In genomic region chr6:170292778-170293164, GRCh38 we compare ENCODE assay signal across 10 cellular contexts. TPM values are rescaled to one million over a fixed set of nuclear protein-coding genes. Genes with fewer than 3 reads are reported as not detected.
DNase-seq lines count a peak whose midpoint lies in the region; ATAC-seq, FAIRE-seq and TF ChIP-seq lines count a peak whose summit lies in the region.
"Had no signal": no experiment of that assay in that cellular context is flagged by ENCODE, and none has a peak within 500 bp of the region (broad histone marks: within the 10 kb centered on the region; RNA-seq: fewer than 3 reads in every experiment).

No MANE protein-coding gene starts in this region.

- no TSS peak for BruUV-seq in GM12878 (replicated peaks; lab: Mats Ljungman, UMichigan)

- RAD21 ChIA-PET in GM12878 (lab: Charles Lee; ENCODE audit: unreplicated experiment), result interaction anchor here (1.0 to 2.1 kb wide), 5 partner anchors 16 to 461 kb away, joined by 3 to 11 read pairs (median 4); no protein-coding TSS in a partner anchor

- H3K27ac ChIP-seq in CD8-positive, alpha-beta memory T cell (ENCODE audit: low read depth, low read length), result no peak overlapping the region
- H3K27ac ChIP-seq in GM12878 (ENCODE audit: control insufficient read depth, insufficient read depth), result no peak overlapping the region
- H3K27ac ChIP-seq in naive thymus-derived CD4-positive, alpha-beta T cell (ENCODE audit: low read depth, low read length), result no peak overlapping the region

- no peak for TF ChIP-seq POLR2A in GM12878 (IDR thresholded peaks at IDR 0.05; ENCODE audit: low read depth, low read length)

- H3K27ac Mint-ChIP-seq in CD8-positive, alpha-beta memory T cell, result peak overlapping the region in 1 of 8 donors; percentile 26
- H3K27ac Mint-ChIP-seq in naive thymus-derived CD4-positive, alpha-beta T cell, result peak overlapping the region in 1 of 9 donors; percentile 82

- 0% methylated on average over 4 of the region's 4 CpGs for WGBS in GM12878 (ENCODE audit: insufficient coverage, insufficient replicate concordance, low lambda C conversion rate, missing lambda C conversion rate)

- intact Hi-C loops in GM12878 (cut with micrococcal nuclease; ENCODE audit: unreplicated experiment), result loop anchor here (10.0 kb wide), 1 partner anchor 458 kb away; no protein-coding TSS in a partner anchor
- intact Hi-C loops in naive thymus-derived CD4-positive, alpha-beta T cell (cut with micrococcal nuclease), result loop anchor here (1.0 to 10.0 kb wide), 17 partner anchors 14 to 1397 kb away; partner anchors contain the start of genes C6orf120 (in 1 of the 2), FAM120B (in 1 of the 2), PSMB1 (in 1 of the 2) and TBP (in 1 of the 2)

- no peaks in the 10 kb centered on the region for H3K9me3 ChIP-seq in CD8-positive, alpha-beta memory T cell (ENCODE audit: low read length)
- H3K9me3 ChIP-seq in GM12878 (replicated peaks; ENCODE audit: control insufficient read depth, insufficient read depth, low read length), result no peaks in the 10 kb centered on the region
- H3K9me3 ChIP-seq in naive thymus-derived CD4-positive, alpha-beta T cell (ENCODE audit: control insufficient read depth in 2 of 3, low read length in 3 of 3), result no peaks in the 10 kb centered on the region

- H3K4me3 ChIP-seq in CD8-positive, alpha-beta memory T cell (ENCODE audit: low read length), result no peak overlapping the region
- H3K4me3 ChIP-seq in GM12878, result no peak overlapping the region
- peak overlapping the region; percentile 56 for H3K4me3 ChIP-seq in naive thymus-derived CD4-positive, alpha-beta T cell (ENCODE audit: low read length)
- H3K4me3 ChIP-seq: lung had no signal

- ATAC-seq in GM12878 (no peak), GM21737 (IDR thresholded peaks at IDR 0.05; ENCODE audit: unreplicated experiment) (no peak), HG02840 (IDR thresholded peaks at IDR 0.05; ENCODE audit: low FRiP score, unreplicated experiment) (no peak)
- ATAC-seq in naive thymus-derived CD4-positive, alpha-beta T cell, result no peak

- peak overlapping the region in 6 of 7 donors; percentile 39 to 91 (median 85) for H3K4me3 Mint-ChIP-seq in CD8-positive, alpha-beta memory T cell
- H3K4me3 Mint-ChIP-seq in naive thymus-derived CD4-positive, alpha-beta T cell, result peak overlapping the region in 9 of 10 donors; percentile 13 to 97 (median 92)

- H3K36me3 Mint-ChIP-seq in CD8-positive, alpha-beta memory T cell, result peaks cover 0 to 8% (median 1%) of the 10 kb centered on the region in 3 donors
- peaks cover 0 to 4% (median 0%) of the 10 kb centered on the region in 5 donors for H3K36me3 Mint-ChIP-seq in naive thymus-derived CD4-positive, alpha-beta T cell

- peaks cover 44 to 58% (median 46%) of the 10 kb centered on the region in 3 donors for H3K4me1 Mint-ChIP-seq in CD8-positive, alpha-beta memory T cell
- H3K4me1 Mint-ChIP-seq in naive thymus-derived CD4-positive, alpha-beta T cell, result peaks cover 20 to 55% (median 46%) of the 10 kb centered on the region in 7 donors

- H3K79me2 ChIP-seq in GM12878 (ENCODE audit: control insufficient read depth, insufficient read depth, low read length), result no peaks in the 10 kb centered on the region

- CTCF ChIA-PET in CD8-positive, alpha-beta memory T cell (lab: Charles Lee), result interaction anchor here (0.7 to 2.6 kb wide), 8 partner anchors 9 to 503 kb away, joined by 3 to 9 read pairs (median 4); no protein-coding TSS in a partner anchor
- CTCF ChIA-PET in GM12878 (lab: Yijun Ruan, JAX), result interaction anchor here (1.1 to 1.5 kb wide), 4 partner anchors 20 to 236 kb away, joined by 3 read pairs; no protein-coding TSS in a partner anchor
- CTCF ChIA-PET in naive thymus-derived CD4-positive, alpha-beta T cell (lab: Charles Lee), result interaction anchor here (0.9 to 3.6 kb wide), 8 partner anchors 12 to 502 kb away, joined by 3 to 29 read pairs (median 5); partner anchors contain the start of gene FAM120B

- peaks cover 56% of the 10 kb centered on the region for H3K27me3 ChIP-seq in CD8-positive, alpha-beta memory T cell (ENCODE audit: insufficient read depth, low read length, poor library complexity, severe bottlenecking)
- peaks cover 13 to 46% of the 10 kb centered on the region in 2 experiments for H3K27me3 ChIP-seq in GM12878 (replicated peaks in 1 of 2; ENCODE audit: control insufficient read depth in 2 of 2, insufficient read depth in 2 of 2, low read length in 1 of 2)
- H3K27me3 ChIP-seq in naive thymus-derived CD4-positive, alpha-beta T cell (ENCODE audit: control insufficient read depth in 2 of 2, insufficient read depth in 2 of 2, low read length in 2 of 2), result peaks cover 7 to 9% of the 10 kb centered on the region in 2 donors

- no peaks in the 10 kb centered on the region for H3K36me3 ChIP-seq in CD8-positive, alpha-beta memory T cell (ENCODE audit: insufficient read depth, low read length)
- H3K36me3 ChIP-seq in GM12878 (ENCODE audit: control insufficient read depth in 2 of 2, insufficient read depth in 2 of 2, low read length in 1 of 2), result no peaks in the 10 kb centered on the region
- peaks cover 0 to 3% (median 0%) of the 10 kb centered on the region in 3 experiments for H3K36me3 ChIP-seq in naive thymus-derived CD4-positive, alpha-beta T cell (ENCODE audit: control insufficient read depth in 2 of 3, insufficient read depth in 3 of 3, low read length in 3 of 3)

- peak; percentile 47 for TF ChIP-seq RAD21 in GM12878 (IDR thresholded peaks at IDR 0.05; ENCODE audit: insufficient read depth, low read depth, low read length)

- H3K4me1 ChIP-seq in CD8-positive, alpha-beta memory T cell (ENCODE audit: insufficient read depth, low read length), result peaks cover 46% of the 10 kb centered on the region
- peaks cover 27% of the 10 kb centered on the region for H3K4me1 ChIP-seq in GM12878 (ENCODE audit: control insufficient read depth, insufficient read depth, low read length)
- peaks cover 24 to 49% of the 10 kb centered on the region in 2 donors for H3K4me1 ChIP-seq in naive thymus-derived CD4-positive, alpha-beta T cell (ENCODE audit: control insufficient read depth in 2 of 2, insufficient read depth in 2 of 2, low read length in 2 of 2)

- H2AFZ ChIP-seq in GM12878 (ENCODE audit: control insufficient read depth, low read depth, low read length), result no peak overlapping the region

- H4K20me1 ChIP-seq in GM12878 (ENCODE audit: control insufficient read depth, insufficient read depth), result no peaks in the 10 kb centered on the region

- in situ Hi-C loops in KBM-7 (cut with MboI; ENCODE audit: low pct_unique_long_range_greater_than_20kb, low sequenced_read_pairs), result loop anchor here (10.0 kb wide), 1 partner anchor 128 kb away; no protein-coding TSS in a partner anchor
- in situ Hi-C loops in GM12878 (cut with MboI), result no loop called here

- TF ChIP-seq EP300 in GM12878 (IDR thresholded peaks at IDR 0.05; ENCODE audit: borderline replicate concordance in 1 of 2, control insufficient read depth in 1 of 2, low read depth in 2 of 2, low read length in 2 of 2), result no peak

- POLR2A ChIA-PET in CD8-positive, alpha-beta memory T cell (lab: Charles Lee), result interaction anchor here (1.1 kb wide), 1 partner anchor 203 kb away, joined by 5 read pairs; no protein-coding TSS in a partner anchor
- POLR2A ChIA-PET in GM12878 (lab: Charles Lee), result interaction anchor here (1.0 kb wide), 1 partner anchor 13 kb away, joined by 5 read pairs; no protein-coding TSS in a partner anchor
- POLR2A ChIA-PET in naive thymus-derived CD4-positive, alpha-beta T cell (lab: Charles Lee), result interaction anchor here (0.6 to 5.3 kb wide), 8 partner anchors 14 to 461 kb away, joined by 3 to 35 read pairs (median 4); partner anchors contain the start of gene FAM120B

- no peak overlapping the region for H3K9ac ChIP-seq in GM12878 (ENCODE audit: control insufficient read depth, insufficient read depth, low read length)

- H3K9me3 Mint-ChIP-seq in CD8-positive, alpha-beta memory T cell, result no peaks in the 10 kb centered on the region
- peaks cover 0 to 2% (median 0%) of the 10 kb centered on the region in 11 donors for H3K9me3 Mint-ChIP-seq in naive thymus-derived CD4-positive, alpha-beta T cell

- H3K27me3 Mint-ChIP-seq in CD8-positive, alpha-beta memory T cell, result peaks cover 48 to 49% of the 10 kb centered on the region in 2 donors
- H3K27me3 Mint-ChIP-seq in naive thymus-derived CD4-positive, alpha-beta T cell, result peaks cover 6 to 74% (median 40%) of the 10 kb centered on the region in 5 donors

- no peak for DNase-seq in CD8-positive, alpha-beta memory T cell
- DNase-seq in KBM-7 (peak; percentile 44), GM12878 (ENCODE audit: low read depth, low spot score) (no peak), GF-D8 (lab: John Stamatoyannopoulos, UW) (no peak), SIG-M5 (lab: John Stamatoyannopoulos, UW) (no peak)
- DNase-seq in naive thymus-derived CD4-positive, alpha-beta T cell, result peak in 1 of 9 donors; percentile 6
- DNase-seq: activated CD4-positive, alpha-beta T cell treated with anti-CD3 and anti-CD28 coated beads for 4 hours had no signal

- SMC1A ChIA-PET in GM12878 (lab: Charles Lee; ENCODE audit: uncharacterized antibody, unreplicated experiment), result interaction anchor here (0.7 to 2.1 kb wide), 6 partner anchors 13 to 534 kb away, joined by 3 to 7 read pairs (median 5); no protein-coding TSS in a partner anchor

- FAIRE-seq in GM12878 (lab: Jason Lieb, UNC), result no peak

- TF ChIP-seq CTCF in GM12878 (IDR thresholded peaks at IDR 0.05 in 2 of 3, conservative IDR thresholded peaks at IDR 0.05 in 1 of 3; ENCODE audit: control insufficient read depth in 2 of 3, extremely low read depth in 1 of 3, insufficient read depth in 1 of 3, low read depth in 3 of 3, low read length in 3 of 3), result peak in 1 of 3 experiments; percentile 31; a peak in 1 of 6 replicates

- H3K4me2 ChIP-seq in GM12878 (ENCODE audit: control insufficient read depth, insufficient read depth), result no peak overlapping the region

RNA-seq across cellular contexts. Expression of gene DLL1, which starts 1.9 kb away (rescaled TPM):
- under 1 TPM; 0.79 to 0.86 TPM for total RNA-seq in CD8-positive, alpha-beta memory T cell
- 0.49 TPM for polyA plus RNA-seq in CD8-positive, alpha-beta memory T cell
- 3.6 and 4.7 TPM in 2 replicates for total RNA-seq in GM12878 (2013; cell fraction: nucleolus; rRNA removed)
- total RNA-seq in GM12878 (2014; rRNA removed) (0.16 and 0.23 TPM in 2 replicates), GM12878 (2014; rRNA removed; fragmentation: Illumina TruSeq; extraction: Trizol) (0.04 and 0.05 TPM in 2 replicates), GM12878 (2021) (0.54 and 0.88 TPM in 2 replicates)
- polyA plus RNA-seq in GM12878 (2011; ENCODE audit: low read depth), result 0.09 TPM
- polyA plus RNA-seq in GM12878 (2011; rRNA removed) (0.80 and 0.84 TPM in 2 replicates), GM12878 (2014; fragmentation: Illumina TruSeq; extraction: Trizol) (0.07 TPM in 1 of 2 replicates, not detected in the other), GM12878 (2014; fragmentation: Nextera tagmentation; extraction: Ambion mirVana) (under 1 TPM; 0.02 to 0.04 TPM), GM12878 (2014; rRNA removed) (0.32 and 1.7 TPM in 2 replicates), GM12878 (2016; fragmentation: Nextera tagmentation; extraction: Ambion mirVana) (under 1 TPM; 0.16 to 0.39 TPM)
- 0.94 and 1.5 TPM in 2 replicates for polyA plus RNA-seq in GM12878 (2011; cell fraction: cytosol; rRNA removed)
- polyA plus RNA-seq in GM12878 (2011; cell fraction: nucleus; rRNA removed), result 6.7 and 7.7 TPM in 2 replicates
- 0.35 and 1.0 TPM in 2 replicates for polyA plus RNA-seq in GM12878 (2012)
- 0.37 and 0.82 TPM in 2 replicates for polyA minus RNA-seq in GM12878 (2011; rRNA and poly(A)+ RNA removed)
- 0.62 and 0.67 TPM in 2 replicates for polyA minus RNA-seq in GM12878 (2011; cell fraction: cytosol; rRNA and poly(A)+ RNA removed)
- polyA minus RNA-seq in GM12878 (2011; cell fraction: nucleus; rRNA and poly(A)+ RNA removed), result 1.2 and 1.5 TPM in 2 replicates
- total RNA-seq in naive thymus-derived CD4-positive, alpha-beta T cell, result 10 to 100 TPM in 1 of 5 experiments, 1 to 10 TPM in 3, under 1 TPM in 1; 0.19 to 12.9 (median 4.5) TPM
- under 1 TPM; 0.54 to 0.60 TPM for polyA plus RNA-seq in naive thymus-derived CD4-positive, alpha-beta T cell

RNA-seq across cellular contexts. Expression of gene FAM120B, which starts 13.8 kb away (rescaled TPM):
- total RNA-seq in CD8-positive, alpha-beta memory T cell, result 10 to 100 TPM; 19.1 to 20.9 TPM
- polyA plus RNA-seq in CD8-positive, alpha-beta memory T cell, result 29.8 TPM
- 72.4 and 76.8 TPM in 2 replicates for total RNA-seq in GM12878 (2013; cell fraction: nucleolus; rRNA removed)
- 12.8 and 13.0 TPM in 2 replicates for total RNA-seq in GM12878 (2014; rRNA removed)
- 13.4 and 13.9 TPM in 2 replicates for total RNA-seq in GM12878 (2014; rRNA removed; fragmentation: Illumina TruSeq; extraction: Trizol)
- 20.2 and 20.8 TPM in 2 replicates for total RNA-seq in GM12878 (2021)
- polyA plus RNA-seq in GM12878 (2011; ENCODE audit: low read depth), result 7.8 TPM
- polyA plus RNA-seq in GM12878 (2011; rRNA removed), result 13.7 TPM in 2 replicates
- 11.0 and 12.8 TPM in 2 replicates for polyA plus RNA-seq in GM12878 (2011; cell fraction: cytosol; rRNA removed)
- 24.5 and 25.8 TPM in 2 replicates for polyA plus RNA-seq in GM12878 (2011; cell fraction: nucleus; rRNA removed)
- polyA plus RNA-seq in GM12878 (2012), result 12.2 and 14.1 TPM in 2 replicates
- polyA plus RNA-seq in GM12878 (2014; fragmentation: Illumina TruSeq; extraction: Trizol), result 19.6 and 24.6 TPM in 2 replicates
- polyA plus RNA-seq in GM12878 (2014; fragmentation: Nextera tagmentation; extraction: Ambion mirVana), result 1 to 10 TPM; 3.3 to 4.8 TPM
- polyA plus RNA-seq in GM12878 (2014; rRNA removed), result 16.4 and 16.9 TPM in 2 replicates
- polyA plus RNA-seq in GM12878 (2016; fragmentation: Nextera tagmentation; extraction: Ambion mirVana), result 10 to 100 TPM; 21.1 to 21.6 TPM
- polyA minus RNA-seq in GM12878 (2011; rRNA and poly(A)+ RNA removed), result 33.9 and 34.2 TPM in 2 replicates
- polyA minus RNA-seq in GM12878 (2011; cell fraction: cytosol; rRNA and poly(A)+ RNA removed), result 5.5 and 8.2 TPM in 2 replicates
- 26.8 and 33.3 TPM in 2 replicates for polyA minus RNA-seq in GM12878 (2011; cell fraction: nucleus; rRNA and poly(A)+ RNA removed)
- 10 to 100 TPM; 27.2 to 53.4 (median 35.5) TPM for total RNA-seq in naive thymus-derived CD4-positive, alpha-beta T cell
- 10 to 100 TPM; 31.0 to 49.3 TPM for polyA plus RNA-seq in naive thymus-derived CD4-positive, alpha-beta T cell
